ENCODE assay signal across 17 cellular contexts in the genomic region with DNA sequence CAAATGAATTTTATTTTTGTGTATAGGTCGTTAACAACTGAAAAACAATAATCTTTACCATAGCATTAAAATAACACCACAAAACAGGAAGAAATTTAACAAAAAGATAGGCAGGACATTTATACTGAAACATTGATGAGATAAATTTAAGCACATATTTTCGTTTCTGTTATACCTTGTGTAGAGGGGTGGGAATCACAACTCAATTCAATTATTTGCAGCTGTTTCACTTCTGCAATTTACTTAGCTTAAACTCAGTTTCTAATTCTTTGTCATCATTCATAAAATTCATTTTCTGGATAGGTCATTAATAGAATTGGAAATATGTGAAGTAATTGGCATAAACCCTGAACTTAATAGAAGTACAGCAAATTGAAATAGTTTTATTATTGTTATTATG. TPM values are rescaled to one million over a fixed set of nuclear protein-coding genes. Genes with fewer than 3 reads are reported as not detected.
A peak's percentile ranks its signal among the peaks of the same experiment; 100 is the strongest.
DNase-seq lines count a peak whose midpoint lies in the region; ATAC-seq lines count a peak whose summit lies in the region.
"Had no signal": no experiment of that assay in that cellular context is flagged by ENCODE, and none has a peak within 500 bp of the region (broad histone marks: within the 10 kb centered on the region; RNA-seq: fewer than 3 reads in every experiment).

No MANE protein-coding gene starts in this region.

- peaks cover 3 to 9% of the 10 kb centered on the region in 2 donors for H3K9me3 Mint-ChIP-seq in stimulated activated naive B cell treated with anti-CD40 and anti-IgM and Interleukin-4, amounts not matched to agents 10 μg/mL and 1 μg/mL and 100 μg/mL, for 72 hours

- ATAC-seq in GM18508 (IDR thresholded peaks at IDR 0.05; ENCODE audit: insufficient read depth, unreplicated experiment) (peak; percentile 60), GM21360 (IDR thresholded peaks at IDR 0.05; ENCODE audit: unreplicated experiment) (peak; percentile 85), HG02943 (IDR thresholded peaks at IDR 0.05; ENCODE audit: low read depth, unreplicated experiment) (peak; percentile 56), HG03565 (IDR thresholded peaks at IDR 0.05; ENCODE audit: unreplicated experiment) (peak; percentile 83)
- ATAC-seq in stimulated activated naive B cell treated with anti-CD40 and anti-IgM and Interleukin-4, amounts not matched to agents 10 μg/mL and 1 μg/mL and 100 μg/mL, for 72 hours (replicated peaks) = no peak
- ATAC-seq: HepG2; stimulated activated naive CD8-positive, alpha-beta T cell treated with anti-CD3 and anti-CD28 coated beads, Interleukin-15, amount 100 ng/mL, for 72 hours had no signal

- H3K36me3 Mint-ChIP-seq in stimulated activated naive B cell treated with anti-CD40 and anti-IgM and Interleukin-4, amounts not matched to agents 10 μg/mL and 1 μg/mL and 100 μg/mL, for 72 hours = no peaks in the 10 kb centered on the region

- no peak overlapping the region for H3K4me3 Mint-ChIP-seq in stimulated activated naive B cell treated with anti-CD40 and anti-IgM and Interleukin-4, amounts not matched to agents 10 μg/mL and 1 μg/mL and 100 μg/mL, for 72 hours
- H3K4me3 Mint-ChIP-seq: stimulated activated naive CD8-positive, alpha-beta T cell treated with anti-CD3 and anti-CD28 coated beads, Interleukin-15, amount 100 ng/mL, for 72 hours had no signal

- H3K27ac Mint-ChIP-seq in stimulated activated naive B cell treated with anti-CD40 and anti-IgM and Interleukin-4, amounts not matched to agents 10 μg/mL and 1 μg/mL and 100 μg/mL, for 72 hours = no peak overlapping the region
- H3K27ac Mint-ChIP-seq: stimulated activated naive CD8-positive, alpha-beta T cell treated with anti-CD3 and anti-CD28 coated beads, Interleukin-15, amount 100 ng/mL, for 72 hours had no signal

- no peaks in the 10 kb centered on the region for H3K4me1 Mint-ChIP-seq in stimulated activated naive B cell treated with anti-CD40 and anti-IgM and Interleukin-4, amounts not matched to agents 10 μg/mL and 1 μg/mL and 100 μg/mL, for 72 hours
- H3K4me1 Mint-ChIP-seq: stimulated activated naive CD8-positive, alpha-beta T cell treated with anti-CD3 and anti-CD28 coated beads, Interleukin-15, amount 100 ng/mL, for 72 hours had no signal

- H3K27me3 Mint-ChIP-seq in stimulated activated naive B cell treated with anti-CD40 and anti-IgM and Interleukin-4, amounts not matched to agents 10 μg/mL and 1 μg/mL and 100 μg/mL, for 72 hours = no peaks in the 10 kb centered on the region
- H3K27me3 Mint-ChIP-seq: stimulated activated naive CD8-positive, alpha-beta T cell treated with anti-CD3 and anti-CD28 coated beads, Interleukin-15, amount 100 ng/mL, for 72 hours had no signal

- DNase-seq in stimulated activated naive B cell treated with anti-CD40 and anti-IgM and Interleukin-4, amounts not matched to agents 10 μg/mL and 1 μg/mL and 100 μg/mL, for 72 hours = no peak
- no peak for DNase-seq in central memory CD4-positive, alpha-beta T cell
- DNase-seq in H4 (ENCODE audit: low spot score) = no peak
- no peak for DNase-seq in activated naive CD4-positive, alpha-beta T cell treated with Interleukin-2 at 50 U/mL for 16 hours
- DNase-seq: islet precursor cell; NCI-H1105; NCI-H446 treated with DMSO at 0.1 percent for 48 hours; retina; SHP77; stimulated activated CD4-positive, alpha-beta T cell treated with anti-CD3 and anti-CD28 coated beads, Interleukin-4, amount 100 ng/mL, for 24 hours; stimulated activated naive CD8-positive, alpha-beta T cell treated with anti-CD3 and anti-CD28 coated beads, Interleukin-15, amount 100 ng/mL, for 72 hours had no signal

RNA-seq across cellular contexts. Expression of gene TP63, which starts 42.3 kb away (rescaled TPM):
- 1.5 and 1.7 TPM in 2 replicates for total RNA-seq in H4 (2014; rRNA removed; shearing (Covaris generic))
- total RNA-seq: ascending aorta, HepG2 had no signal

Comparison
In these comparisons a context has a peak if more than half of its experiments do, and no peak if none do; other contexts are left out.
1. ATAC-seq: peak in GM18508 (single experiment), GM21360 (single experiment), HG02943 (single experiment) and HG03565 (single experiment); none in stimulated activated naive B cell treated with anti-CD40 and anti-IgM and Interleukin-4, amounts not matched to agents 10 μg/mL and 1 μg/mL and 100 μg/mL, for 72 hours (0 of 2).